In the genomic region with DNA sequence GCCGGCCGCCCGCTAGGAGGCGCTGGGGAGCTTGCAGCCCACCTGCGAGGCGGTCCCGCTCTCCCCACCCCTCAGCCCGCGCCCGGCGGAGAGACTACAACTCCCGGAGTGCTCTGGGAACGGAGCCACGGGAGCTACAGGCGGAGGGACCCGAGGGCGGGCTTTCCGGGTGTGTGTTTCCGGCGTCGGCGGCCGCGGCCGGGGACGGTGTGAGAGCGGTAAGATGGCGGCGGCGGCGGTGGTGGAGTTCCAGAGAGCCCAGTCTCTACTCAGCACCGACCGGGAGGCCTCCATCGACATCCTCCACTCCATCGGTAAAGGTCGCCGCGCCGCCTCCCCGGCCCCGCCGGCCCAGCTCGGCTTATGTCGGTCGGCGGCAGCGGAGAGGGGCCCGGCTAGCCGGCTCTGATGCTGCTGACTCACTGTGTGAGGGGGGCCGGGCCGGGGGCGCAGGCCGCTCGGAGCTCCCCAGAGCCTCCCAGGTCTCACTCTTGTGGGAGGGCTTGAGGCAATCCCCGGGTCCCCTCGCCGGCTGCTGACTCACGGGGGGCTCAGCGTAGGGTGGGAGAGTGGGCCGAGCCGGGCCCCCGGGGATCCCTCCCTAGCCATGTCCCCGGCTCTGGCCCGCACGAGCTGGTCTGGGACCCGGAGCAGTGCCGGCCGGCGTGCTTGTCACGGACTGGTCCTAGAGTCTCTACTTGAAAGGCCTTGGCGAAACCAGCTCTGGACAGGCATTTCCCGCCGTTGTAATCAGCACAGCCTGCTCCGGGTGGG, we compare ENCODE assay signal across 1 cellular context.
TF ChIP-seq lines count a peak whose summit lies in the region.

A gene (plus strand): TSS at position 210 of the 774 bp plus-strand sequence. CDS start 14 bp downstream, at position 224.

TF ChIP-seq in K562, 482 proteins besides CTCF, POLR2A, EP300 and RAD21 (continued from another document and continues in another):
- TF ChIP-seq, protein P1, sequence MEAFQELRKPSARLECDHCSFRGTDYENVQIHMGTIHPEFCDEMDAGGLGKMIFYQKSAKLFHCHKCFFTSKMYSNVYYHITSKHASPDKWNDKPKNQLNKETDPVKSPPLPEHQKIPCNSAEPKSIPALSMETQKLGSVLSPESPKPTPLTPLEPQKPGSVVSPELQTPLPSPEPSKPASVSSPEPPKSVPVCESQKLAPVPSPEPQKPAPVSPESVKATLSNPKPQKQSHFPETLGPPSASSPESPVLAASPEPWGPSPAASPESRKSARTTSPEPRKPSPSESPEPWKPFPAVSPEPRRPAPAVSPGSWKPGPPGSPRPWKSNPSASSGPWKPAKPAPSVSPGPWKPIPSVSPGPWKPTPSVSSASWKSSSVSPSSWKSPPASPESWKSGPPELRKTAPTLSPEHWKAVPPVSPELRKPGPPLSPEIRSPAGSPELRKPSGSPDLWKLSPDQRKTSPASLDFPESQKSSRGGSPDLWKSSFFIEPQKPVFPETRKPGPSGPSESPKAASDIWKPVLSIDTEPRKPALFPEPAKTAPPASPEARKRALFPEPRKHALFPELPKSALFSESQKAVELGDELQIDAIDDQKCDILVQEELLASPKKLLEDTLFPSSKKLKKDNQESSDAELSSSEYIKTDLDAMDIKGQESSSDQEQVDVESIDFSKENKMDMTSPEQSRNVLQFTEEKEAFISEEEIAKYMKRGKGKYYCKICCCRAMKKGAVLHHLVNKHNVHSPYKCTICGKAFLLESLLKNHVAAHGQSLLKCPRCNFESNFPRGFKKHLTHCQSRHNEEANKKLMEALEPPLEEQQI (IDR thresholded peaks at IDR 0.05), result no peak
- TF ChIP-seq CHCHD3 (CRISPR knock-in tag; IDR thresholded peaks at IDR 0.05), result no peak
- TF ChIP-seq PHB (CRISPR knock-in tag; IDR thresholded peaks at IDR 0.05), result no peak
- TF ChIP-seq TSC22D4 (tag; IDR thresholded peaks at IDR 0.05), result no peak
- TF ChIP-seq, protein P2, sequence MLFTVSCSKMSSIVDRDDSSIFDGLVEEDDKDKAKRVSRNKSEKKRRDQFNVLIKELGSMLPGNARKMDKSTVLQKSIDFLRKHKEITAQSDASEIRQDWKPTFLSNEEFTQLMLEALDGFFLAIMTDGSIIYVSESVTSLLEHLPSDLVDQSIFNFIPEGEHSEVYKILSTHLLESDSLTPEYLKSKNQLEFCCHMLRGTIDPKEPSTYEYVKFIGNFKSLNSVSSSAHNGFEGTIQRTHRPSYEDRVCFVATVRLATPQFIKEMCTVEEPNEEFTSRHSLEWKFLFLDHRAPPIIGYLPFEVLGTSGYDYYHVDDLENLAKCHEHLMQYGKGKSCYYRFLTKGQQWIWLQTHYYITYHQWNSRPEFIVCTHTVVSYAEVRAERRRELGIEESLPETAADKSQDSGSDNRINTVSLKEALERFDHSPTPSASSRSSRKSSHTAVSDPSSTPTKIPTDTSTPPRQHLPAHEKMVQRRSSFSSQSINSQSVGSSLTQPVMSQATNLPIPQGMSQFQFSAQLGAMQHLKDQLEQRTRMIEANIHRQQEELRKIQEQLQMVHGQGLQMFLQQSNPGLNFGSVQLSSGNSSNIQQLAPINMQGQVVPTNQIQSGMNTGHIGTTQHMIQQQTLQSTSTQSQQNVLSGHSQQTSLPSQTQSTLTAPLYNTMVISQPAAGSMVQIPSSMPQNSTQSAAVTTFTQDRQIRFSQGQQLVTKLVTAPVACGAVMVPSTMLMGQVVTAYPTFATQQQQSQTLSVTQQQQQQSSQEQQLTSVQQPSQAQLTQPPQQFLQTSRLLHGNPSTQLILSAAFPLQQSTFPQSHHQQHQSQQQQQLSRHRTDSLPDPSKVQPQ (CRISPR knock-in tag; IDR thresholded peaks at IDR 0.05; ENCODE audit: borderline replicate concordance), result no peak
- TF ChIP-seq ZNF766 (CRISPR knock-in tag; conservative IDR thresholded peaks at IDR 0.05), result peak; percentile 70; the same call in 1 of the 2 replicates
- no peak for TF ChIP-seq MCM5 (IDR thresholded peaks at IDR 0.05; ENCODE audit: low read depth)
- no peak for TF ChIP-seq PPARD (CRISPR knock-in tag; IDR thresholded peaks at IDR 0.05)
- TF ChIP-seq MCM3 (IDR thresholded peaks at IDR 0.05), result no peak
- TF ChIP-seq SRF (CRISPR knock-in tag; IDR thresholded peaks at IDR 0.05), result 0 out of 4 replicates have a peak, but pooled peaks of 1 of the 2 experiments have one; percentile 27
- no peak for TF ChIP-seq WHSC1 (IDR thresholded peaks at IDR 0.05; ENCODE audit: low read length)
- TF ChIP-seq ZNF583 (CRISPR knock-in tag; IDR thresholded peaks at IDR 0.05), result no peak
- TF ChIP-seq FOXM1 (IDR thresholded peaks at IDR 0.05; ENCODE audit: low read depth), result no peak
- no peak for TF ChIP-seq FOXM1 (CRISPR knock-in tag; IDR thresholded peaks at IDR 0.05; ENCODE audit: low read depth)
- TF ChIP-seq HDAC6 (IDR thresholded peaks at IDR 0.05; ENCODE audit: low read depth, low read length), result no peak
- no peak for TF ChIP-seq ZNF764 (CRISPR knock-in tag; IDR thresholded peaks at IDR 0.05; ENCODE audit: low read depth)
- no peak for TF ChIP-seq RFX1 (IDR thresholded peaks at IDR 0.05)
- TF ChIP-seq, protein P3, sequence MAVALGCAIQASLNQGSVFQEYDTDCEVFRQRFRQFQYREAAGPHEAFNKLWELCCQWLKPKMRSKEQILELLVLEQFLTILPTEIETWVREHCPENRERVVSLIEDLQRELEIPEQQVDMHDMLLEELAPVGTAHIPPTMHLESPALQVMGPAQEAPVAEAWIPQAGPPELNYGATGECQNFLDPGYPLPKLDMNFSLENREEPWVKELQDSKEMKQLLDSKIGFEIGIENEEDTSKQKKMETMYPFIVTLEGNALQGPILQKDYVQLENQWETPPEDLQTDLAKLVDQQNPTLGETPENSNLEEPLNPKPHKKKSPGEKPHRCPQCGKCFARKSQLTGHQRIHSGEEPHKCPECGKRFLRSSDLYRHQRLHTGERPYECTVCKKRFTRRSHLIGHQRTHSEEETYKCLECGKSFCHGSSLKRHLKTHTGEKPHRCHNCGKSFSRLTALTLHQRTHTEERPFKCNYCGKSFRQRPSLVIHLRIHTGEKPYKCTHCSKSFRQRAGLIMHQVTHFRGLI (CRISPR knock-in tag; IDR thresholded peaks at IDR 0.05), result no peak
- no peak for TF ChIP-seq ZNF165 (CRISPR knock-in tag; IDR thresholded peaks at IDR 0.05; ENCODE audit: borderline replicate concordance)
- TF ChIP-seq ZNF239 (CRISPR knock-in tag; IDR thresholded peaks at IDR 0.05), result no peak
- TF ChIP-seq OTX1 (CRISPR knock-in tag; IDR thresholded peaks at IDR 0.05), result no peak
- TF ChIP-seq, protein P4, sequence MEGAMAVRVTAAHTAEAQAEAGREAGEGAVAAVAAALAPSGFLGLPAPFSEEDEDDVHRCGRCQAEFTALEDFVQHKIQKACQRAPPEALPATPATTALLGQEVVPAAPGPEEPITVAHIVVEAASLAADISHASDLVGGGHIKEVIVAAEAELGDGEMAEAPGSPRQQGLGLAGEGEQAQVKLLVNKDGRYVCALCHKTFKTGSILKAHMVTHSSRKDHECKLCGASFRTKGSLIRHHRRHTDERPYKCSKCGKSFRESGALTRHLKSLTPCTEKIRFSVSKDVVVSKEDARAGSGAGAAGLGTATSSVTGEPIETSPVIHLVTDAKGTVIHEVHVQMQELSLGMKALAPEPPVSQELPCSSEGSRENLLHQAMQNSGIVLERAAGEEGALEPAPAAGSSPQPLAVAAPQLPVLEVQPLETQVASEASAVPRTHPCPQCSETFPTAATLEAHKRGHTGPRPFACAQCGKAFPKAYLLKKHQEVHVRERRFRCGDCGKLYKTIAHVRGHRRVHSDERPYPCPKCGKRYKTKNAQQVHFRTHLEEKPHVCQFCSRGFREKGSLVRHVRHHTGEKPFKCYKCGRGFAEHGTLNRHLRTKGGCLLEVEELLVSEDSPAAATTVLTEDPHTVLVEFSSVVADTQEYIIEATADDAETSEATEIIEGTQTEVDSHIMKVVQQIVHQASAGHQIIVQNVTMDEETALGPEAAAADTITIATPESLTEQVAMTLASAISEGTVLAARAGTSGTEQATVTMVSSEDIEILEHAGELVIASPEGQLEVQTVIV (CRISPR knock-in tag; IDR thresholded peaks at IDR 0.05; ENCODE audit: borderline replicate concordance), result no peak
- TF ChIP-seq RBM22 (IDR thresholded peaks at IDR 0.05; ENCODE audit: low read depth, low read length, poor library complexity, severe bottlenecking), result peak; percentile 33
- TF ChIP-seq, protein P5, sequence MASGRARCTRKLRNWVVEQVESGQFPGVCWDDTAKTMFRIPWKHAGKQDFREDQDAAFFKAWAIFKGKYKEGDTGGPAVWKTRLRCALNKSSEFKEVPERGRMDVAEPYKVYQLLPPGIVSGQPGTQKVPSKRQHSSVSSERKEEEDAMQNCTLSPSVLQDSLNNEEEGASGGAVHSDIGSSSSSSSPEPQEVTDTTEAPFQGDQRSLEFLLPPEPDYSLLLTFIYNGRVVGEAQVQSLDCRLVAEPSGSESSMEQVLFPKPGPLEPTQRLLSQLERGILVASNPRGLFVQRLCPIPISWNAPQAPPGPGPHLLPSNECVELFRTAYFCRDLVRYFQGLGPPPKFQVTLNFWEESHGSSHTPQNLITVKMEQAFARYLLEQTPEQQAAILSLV (tag; IDR thresholded peaks at IDR 0.05), result no peak
- no peak for TF ChIP-seq HMG20A (CRISPR knock-in tag; conservative IDR thresholded peaks at IDR 0.05)
- TF ChIP-seq, protein P6, sequence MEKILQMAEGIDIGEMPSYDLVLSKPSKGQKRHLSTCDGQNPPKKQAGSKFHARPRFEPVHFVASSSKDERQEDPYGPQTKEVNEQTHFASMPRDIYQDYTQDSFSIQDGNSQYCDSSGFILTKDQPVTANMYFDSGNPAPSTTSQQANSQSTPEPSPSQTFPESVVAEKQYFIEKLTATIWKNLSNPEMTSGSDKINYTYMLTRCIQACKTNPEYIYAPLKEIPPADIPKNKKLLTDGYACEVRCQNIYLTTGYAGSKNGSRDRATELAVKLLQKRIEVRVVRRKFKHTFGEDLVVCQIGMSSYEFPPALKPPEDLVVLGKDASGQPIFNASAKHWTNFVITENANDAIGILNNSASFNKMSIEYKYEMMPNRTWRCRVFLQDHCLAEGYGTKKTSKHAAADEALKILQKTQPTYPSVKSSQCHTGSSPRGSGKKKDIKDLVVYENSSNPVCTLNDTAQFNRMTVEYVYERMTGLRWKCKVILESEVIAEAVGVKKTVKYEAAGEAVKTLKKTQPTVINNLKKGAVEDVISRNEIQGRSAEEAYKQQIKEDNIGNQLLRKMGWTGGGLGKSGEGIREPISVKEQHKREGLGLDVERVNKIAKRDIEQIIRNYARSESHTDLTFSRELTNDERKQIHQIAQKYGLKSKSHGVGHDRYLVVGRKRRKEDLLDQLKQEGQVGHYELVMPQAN (IDR thresholded peaks at IDR 0.05; ENCODE audit: borderline replicate concordance), result peak; percentile 6; the same call in 1 of the 2 replicates
- TF ChIP-seq SETDB1 (IDR thresholded peaks at IDR 0.05; ENCODE audit: low read length), result no peak
- 0 out of 2 replicates have a peak, but pooled peaks have one; percentile 76 for TF ChIP-seq RBM14 (IDR thresholded peaks at IDR 0.05; ENCODE audit: borderline replicate concordance, insufficient read depth, low read depth, low read length)
- TF ChIP-seq, protein P7, sequence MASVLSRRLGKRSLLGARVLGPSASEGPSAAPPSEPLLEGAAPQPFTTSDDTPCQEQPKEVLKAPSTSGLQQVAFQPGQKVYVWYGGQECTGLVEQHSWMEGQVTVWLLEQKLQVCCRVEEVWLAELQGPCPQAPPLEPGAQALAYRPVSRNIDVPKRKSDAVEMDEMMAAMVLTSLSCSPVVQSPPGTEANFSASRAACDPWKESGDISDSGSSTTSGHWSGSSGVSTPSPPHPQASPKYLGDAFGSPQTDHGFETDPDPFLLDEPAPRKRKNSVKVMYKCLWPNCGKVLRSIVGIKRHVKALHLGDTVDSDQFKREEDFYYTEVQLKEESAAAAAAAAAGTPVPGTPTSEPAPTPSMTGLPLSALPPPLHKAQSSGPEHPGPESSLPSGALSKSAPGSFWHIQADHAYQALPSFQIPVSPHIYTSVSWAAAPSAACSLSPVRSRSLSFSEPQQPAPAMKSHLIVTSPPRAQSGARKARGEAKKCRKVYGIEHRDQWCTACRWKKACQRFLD (CRISPR knock-in tag; IDR thresholded peaks at IDR 0.05), result peak; percentile 58; the same call in 1 of the 2 replicates
- TF ChIP-seq ARID1B (IDR thresholded peaks at IDR 0.05), result peak; percentile 32; the same call in 1 of the 2 replicates
- no peak for TF ChIP-seq ZNF75A (CRISPR knock-in tag; IDR thresholded peaks at IDR 0.05)
- no peak for TF ChIP-seq ZNF436 (CRISPR knock-in tag; IDR thresholded peaks at IDR 0.05)
- peak; percentile 89 for TF ChIP-seq TAF1 (IDR thresholded peaks at IDR 0.05; ENCODE audit: control insufficient read depth, extremely low read depth, insufficient read depth, low read length, severe bottlenecking)
- TF ChIP-seq SIN3A (IDR thresholded peaks at IDR 0.05; ENCODE audit: borderline replicate concordance in 2 of 2, control insufficient read depth in 1 of 2, low read depth in 2 of 2, low read length in 2 of 2), result peak; percentile 45 to 81; a peak in 3 of 4 replicates
- TF ChIP-seq, protein P8, sequence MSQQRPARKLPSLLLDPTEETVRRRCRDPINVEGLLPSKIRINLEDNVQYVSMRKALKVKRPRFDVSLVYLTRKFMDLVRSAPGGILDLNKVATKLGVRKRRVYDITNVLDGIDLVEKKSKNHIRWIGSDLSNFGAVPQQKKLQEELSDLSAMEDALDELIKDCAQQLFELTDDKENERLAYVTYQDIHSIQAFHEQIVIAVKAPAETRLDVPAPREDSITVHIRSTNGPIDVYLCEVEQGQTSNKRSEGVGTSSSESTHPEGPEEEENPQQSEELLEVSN (IDR thresholded peaks at IDR 0.05; ENCODE audit: borderline replicate concordance in 1 of 2, extremely low read depth in 1 of 2, insufficient read depth in 1 of 2, insufficient read length in 1 of 2, low read depth in 1 of 2, low read length in 1 of 2, poor library complexity in 1 of 2, severe bottlenecking in 1 of 2), result peak; percentile 12 to 63
- TF ChIP-seq CAMTA2 (CRISPR knock-in tag; conservative IDR thresholded peaks at IDR 0.05), result no peak
- TF ChIP-seq, protein P9, sequence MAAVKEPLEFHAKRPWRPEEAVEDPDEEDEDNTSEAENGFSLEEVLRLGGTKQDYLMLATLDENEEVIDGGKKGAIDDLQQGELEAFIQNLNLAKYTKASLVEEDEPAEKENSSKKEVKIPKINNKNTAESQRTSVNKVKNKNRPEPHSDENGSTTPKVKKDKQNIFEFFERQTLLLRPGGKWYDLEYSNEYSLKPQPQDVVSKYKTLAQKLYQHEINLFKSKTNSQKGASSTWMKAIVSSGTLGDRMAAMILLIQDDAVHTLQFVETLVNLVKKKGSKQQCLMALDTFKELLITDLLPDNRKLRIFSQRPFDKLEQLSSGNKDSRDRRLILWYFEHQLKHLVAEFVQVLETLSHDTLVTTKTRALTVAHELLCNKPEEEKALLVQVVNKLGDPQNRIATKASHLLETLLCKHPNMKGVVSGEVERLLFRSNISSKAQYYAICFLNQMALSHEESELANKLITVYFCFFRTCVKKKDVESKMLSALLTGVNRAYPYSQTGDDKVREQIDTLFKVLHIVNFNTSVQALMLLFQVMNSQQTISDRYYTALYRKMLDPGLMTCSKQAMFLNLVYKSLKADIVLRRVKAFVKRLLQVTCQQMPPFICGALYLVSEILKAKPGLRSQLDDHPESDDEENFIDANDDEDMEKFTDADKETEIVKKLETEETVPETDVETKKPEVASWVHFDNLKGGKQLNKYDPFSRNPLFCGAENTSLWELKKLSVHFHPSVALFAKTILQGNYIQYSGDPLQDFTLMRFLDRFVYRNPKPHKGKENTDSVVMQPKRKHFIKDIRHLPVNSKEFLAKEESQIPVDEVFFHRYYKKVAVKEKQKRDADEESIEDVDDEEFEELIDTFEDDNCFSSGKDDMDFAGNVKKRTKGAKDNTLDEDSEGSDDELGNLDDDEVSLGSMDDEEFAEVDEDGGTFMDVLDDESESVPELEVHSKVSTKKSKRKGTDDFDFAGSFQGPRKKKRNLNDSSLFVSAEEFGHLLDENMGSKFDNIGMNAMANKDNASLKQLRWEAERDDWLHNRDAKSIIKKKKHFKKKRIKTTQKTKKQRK (IDR thresholded peaks at IDR 0.05; ENCODE audit: borderline replicate concordance, low read depth, low read length), result peak; percentile 64; the same call in 1 of the 2 replicates
